16 cellular contexts compared by ENCODE assay signal in the genomic region with DNA sequence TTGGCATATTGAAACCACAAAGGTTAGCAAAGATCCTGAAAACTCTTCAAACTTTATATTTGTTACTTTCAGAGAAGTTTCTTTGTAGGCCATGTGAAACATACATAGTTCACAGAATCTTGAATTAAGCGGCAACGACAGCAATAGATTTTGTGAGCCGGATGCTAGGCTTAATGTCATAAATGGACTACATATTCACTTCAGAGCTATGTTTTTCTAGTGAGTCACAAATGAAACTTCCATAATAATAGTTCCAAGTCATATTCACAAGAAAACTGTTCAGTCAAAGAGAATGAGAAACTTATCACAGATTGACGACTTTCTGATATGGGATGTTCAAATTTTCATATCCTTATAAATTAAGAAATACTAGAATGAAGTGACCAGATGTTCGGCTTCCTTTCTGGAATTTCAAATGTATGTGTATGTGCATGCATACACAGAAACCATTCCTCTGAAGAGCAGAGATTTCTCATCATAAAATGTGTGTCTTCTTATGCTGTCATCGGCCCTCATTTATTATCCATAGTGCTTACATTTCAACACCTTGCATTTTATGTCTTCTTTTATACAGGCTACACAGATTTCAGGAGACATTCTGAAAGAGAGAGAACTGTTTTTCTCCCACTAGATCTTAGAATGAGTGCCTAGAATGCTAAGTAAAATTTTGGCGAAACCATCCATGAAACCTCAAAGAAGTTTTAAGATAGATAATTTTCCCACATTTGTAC.
DNase-seq lines count a peak whose midpoint lies in the region; ATAC-seq, FAIRE-seq and TF ChIP-seq lines count a peak whose summit lies in the region.
"Had no signal": no experiment of that assay in that cellular context is flagged by ENCODE, and none has a peak within 500 bp of the region (broad histone marks: within the 10 kb centered on the region; RNA-seq: fewer than 3 reads in every experiment).

No MANE protein-coding gene starts in this region.

- FAIRE-seq in RCC 7860 (lab: Jason Lieb, UNC): no peak
- FAIRE-seq: A549 had no signal

- CTCF ChIA-PET in AG04449 (lab: Yijun Ruan, JAX): no interaction called here

- H3K4me2 ChIP-seq in KMS-11: peak overlapping the region; percentile 16
- H3K4me2 ChIP-seq: A549 had no signal

- H3K36me3 ChIP-seq in KMS-11 (ENCODE audit: insufficient read depth): no peaks in the 10 kb centered on the region
- H3K36me3 ChIP-seq: esophagus squamous epithelium, thyroid gland had no signal

- H4K20me1 ChIP-seq in KMS-11 (ENCODE audit: insufficient read depth): no peaks in the 10 kb centered on the region

- intact Hi-C loops in dorsolateral prefrontal cortex (cut with DNase I): no loop called here

- H2AFZ ChIP-seq in KMS-11 (ENCODE audit: low read depth): no peak overlapping the region

- H3K27me3 ChIP-seq in KMS-11 (ENCODE audit: insufficient read depth, low read depth) (no peaks in the 10 kb centered on the region), dorsolateral prefrontal cortex (peaks cover 0 to 5% (median 0%) of the 10 kb centered on the region in 45 donors)
- H3K27me3 ChIP-seq: esophagus squamous epithelium, thyroid gland had no signal

- TF ChIP-seq CTCF in AG04449 (IDR thresholded peaks at IDR 0.05; ENCODE audit: insufficient read depth, low read length, missing control alignments) (no peak), KMS-11 (conservative IDR thresholded peaks at IDR 0.05; ENCODE audit: low read depth, low read length) (no peak), dorsolateral prefrontal cortex (IDR thresholded peaks at IDR 0.05 in 54 of 56, conservative IDR thresholded peaks at IDR 0.05 in 2 of 56; ENCODE audit: low read depth in 1 of 56, partially characterized antibody in 56 of 56) (no peak)

- H3K79me2 ChIP-seq in KMS-11 (ENCODE audit: insufficient read depth, low read depth): no peaks in the 10 kb centered on the region

- peak; percentile 70 for DNase-seq in AG04449 (ENCODE audit: low read depth, low spot score)
- DNase-seq in fibroblast of peridontal ligament (ENCODE audit: extremely low read depth): peak; percentile 67
- DNase-seq in RCC 7860 (ENCODE audit: low spot score): no peak
- no peak for DNase-seq in NCI-H1436 (lab: John Stamatoyannopoulos, UW)
- no peak for DNase-seq in dorsolateral prefrontal cortex
- DNase-seq in activated CD4-positive, CD25-positive, alpha-beta regulatory T cell (lab: John Stamatoyannopoulos, UW): no peak
- DNase-seq: activated naive CD8-positive, alpha-beta T cell treated with anti-CD3 and anti-CD28 coated beads, Interleukin-2, amount 10 ng/mL, durations not matched to agents 7 days and 5 days; esophagus squamous epithelium; NCI-H2171; occipital lobe; thyroid gland had no signal

- H3K4me1 ChIP-seq in KMS-11 (ENCODE audit: low read depth, poor library complexity, severe bottlenecking): peaks cover 24% of the 10 kb centered on the region
- H3K4me1 ChIP-seq: A549, esophagus squamous epithelium, thyroid gland had no signal

- POLR2A ChIA-PET in AG04449 (lab: Yijun Ruan, JAX): no interaction called here

- peak overlapping the region; percentile 1; the same call in 1 of the 2 replicates for H3K27ac ChIP-seq in KMS-11
- H3K27ac ChIP-seq in dorsolateral prefrontal cortex: no peak overlapping the region
- H3K27ac ChIP-seq: A549, esophagus squamous epithelium, thyroid gland had no signal

- H3K4me3 ChIP-seq in AG04449 (ENCODE audit: low read depth, low read length) (no peak overlapping the region), KMS-11 (IDR thresholded peaks at IDR 0.05; ENCODE audit: insufficient read depth, low read depth, low read length) (no peak overlapping the region), dorsolateral prefrontal cortex (no peak overlapping the region)
- H3K4me3 ChIP-seq: A549, coronary artery, esophagus squamous epithelium, thyroid gland had no signal

- H3K9ac ChIP-seq in KMS-11: no peak overlapping the region

- peak; percentile 9 for ATAC-seq in GM21390 (IDR thresholded peaks at IDR 0.05; ENCODE audit: unreplicated experiment)
- ATAC-seq: A549, WTC11 had no signal

Comparison
In these comparisons a context has a peak if more than half of its experiments do, and no peak if none do; other contexts are left out.
1. DNase-seq: peak in AG04449 (single experiment) and fibroblast of peridontal ligament (single experiment); none in RCC 7860 (single experiment), NCI-H1436 (single experiment), dorsolateral prefrontal cortex (0 of 10) and activated CD4-positive, CD25-positive, alpha-beta regulatory T cell (0 of 4).